Comparison of ENCODE assay signal across 13 cellular contexts in the genomic region with DNA sequence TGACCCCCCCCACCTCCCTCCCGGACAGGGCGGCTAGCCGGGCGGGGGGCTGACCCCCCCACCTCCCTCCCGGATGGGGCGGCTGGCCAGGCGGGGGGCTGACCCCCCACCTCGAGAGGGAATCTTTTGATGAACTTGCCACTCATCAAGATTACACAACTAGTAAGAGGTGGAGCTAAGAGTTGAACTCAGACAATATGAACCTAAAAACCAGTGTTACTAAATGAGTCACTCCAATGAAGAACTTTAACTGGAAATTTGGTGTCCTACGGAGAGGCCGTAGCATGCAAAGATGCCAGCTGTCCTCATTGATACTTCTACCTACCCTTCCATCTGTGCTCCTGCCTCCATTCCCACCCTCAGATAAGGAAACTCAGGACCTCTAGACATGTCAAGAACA.
"Had no signal": no experiment of that assay in that cellular context is flagged by ENCODE, and none has a peak within 500 bp of the region (broad histone marks: within the 10 kb centered on the region; RNA-seq: fewer than 3 reads in every experiment).

No MANE protein-coding gene starts in this region.

- H3K4me1 Mint-ChIP-seq: activated naive CD4-positive, alpha-beta T cell treated with anti-CD3 and anti-CD28 coated beads, Interleukin-2, amount 50 U/mL, for 24 hours; naive B cell had no signal

- H3K36me3 ChIP-seq: thyroid gland, uterus had no signal

- H3K27ac ChIP-seq: epithelial cell of prostate, thyroid gland, uterus had no signal

- ATAC-seq: activated CD4-positive, CD25-positive, alpha-beta regulatory T cell treated with anti-CD3 and anti-CD28 coated beads, Interleukin-2, amount 50 U/mL, for 24 hours had no signal

- H3K27me3 Mint-ChIP-seq: activated naive CD4-positive, alpha-beta T cell treated with anti-CD3 and anti-CD28 coated beads, Interleukin-2, amount 50 U/mL, for 24 hours had no signal

- H3K36me3 Mint-ChIP-seq: activated naive CD4-positive, alpha-beta T cell treated with anti-CD3 and anti-CD28 coated beads, Interleukin-2, amount 50 U/mL, for 24 hours; naive B cell had no signal

- H3K27ac Mint-ChIP-seq: activated naive CD4-positive, alpha-beta T cell treated with anti-CD3 and anti-CD28 coated beads, Interleukin-2, amount 50 U/mL, for 24 hours; naive B cell had no signal

- H3K9me3 Mint-ChIP-seq: activated naive CD4-positive, alpha-beta T cell treated with anti-CD3 and anti-CD28 coated beads, Interleukin-2, amount 50 U/mL, for 24 hours had no signal

- H3K4me3 ChIP-seq: lung, thyroid gland, uterus had no signal

- H3K4me3 Mint-ChIP-seq: activated naive CD4-positive, alpha-beta T cell treated with anti-CD3 and anti-CD28 coated beads, Interleukin-2, amount 50 U/mL, for 24 hours; naive B cell had no signal

- H3K4me1 ChIP-seq: thyroid gland, uterus had no signal

- DNase-seq: activated T-cell treated with anti-CD3 and anti-CD28 coated beads, Interleukin-2, amount 50 U/mL, for 1 hour; central memory CD4-positive, alpha-beta T cell; effector memory CD4-positive, alpha-beta T cell; hippocampal formation; naive B cell; retina; stimulated activated CD4-positive, alpha-beta T cell treated with anti-CD3 and anti-CD28 coated beads, Interleukin-15, amount 100 ng/mL, for 24 hours; thyroid gland; uterus had no signal

- H3K9me3 ChIP-seq: thyroid gland, uterus had no signal

- H3K27me3 ChIP-seq: thyroid gland, uterus had no signal
